9 cellular contexts compared by ENCODE assay signal in genomic region chr14:65961004-65961403, GRCh38.
DNase-seq lines count a peak whose midpoint lies in the region; FAIRE-seq and TF ChIP-seq lines count a peak whose summit lies in the region.
"Had no signal": no experiment of that assay in that cellular context is flagged by ENCODE, and none has a peak within 500 bp of the region (broad histone marks: within the 10 kb centered on the region; RNA-seq: fewer than 3 reads in every experiment).

No MANE protein-coding gene starts in this region.

- H3K4me3 Mint-ChIP-seq in T-helper 2 cell treated with Interferon-gamma antibody and Interleukin-4, amounts not matched to agents 5 μg/mL and 100 μg/mL, for 36 hours, result no peak overlapping the region

- FAIRE-seq in HTR-8/SVneo (lab: Jason Lieb, UNC), result peak; percentile 92

- no peak overlapping the region for H3K4me3 ChIP-seq in astrocyte of the cerebellum (ENCODE audit: low read depth, low read length)
- H3K4me3 ChIP-seq: BLaER1 had no signal

- DNase-seq in NCI-H1092 (lab: John Stamatoyannopoulos, UW) (peak; percentile 12), NCI-H1092 treated with DMSO at 0.1 percent for 48 hours (lab: John Stamatoyannopoulos, UW) (no peak), HTR-8/SVneo (ENCODE audit: insufficient read length, low spot score) (peak; percentile 41), astrocyte of the cerebellum (ENCODE audit: low read depth) (no peak), kidney glomerular epithelial cell (lab: John Stamatoyannopoulos, UW) (peak; percentile 12), DMS153 treated with DMSO at 0.1 percent for 48 hours (lab: John Stamatoyannopoulos, UW; ENCODE audit: unreplicated experiment) (no peak)
- DNase-seq in T-helper 2 cell treated with Interferon-gamma antibody and Interleukin-4, amounts not matched to agents 5 μg/mL and 100 μg/mL, for 36 hours (ENCODE audit: low spot score), result peak; percentile 66
- peak; percentile 68 to 80 for DNase-seq in stimulated activated CD8-positive, alpha-beta memory T cell treated with anti-CD3 and anti-CD28 coated beads, Interleukin-2, amount 100 ng/mL, for 48 hours (ENCODE audit: low read depth in 2 of 2)

- peaks cover 38% of the 10 kb centered on the region for H3K27me3 Mint-ChIP-seq in T-helper 2 cell treated with Interferon-gamma antibody and Interleukin-4, amounts not matched to agents 5 μg/mL and 100 μg/mL, for 36 hours (ENCODE audit: low read depth)

- TF ChIP-seq CTCF in astrocyte of the cerebellum (IDR thresholded peaks at IDR 0.05; ENCODE audit: low read depth, low read length, missing control alignments), result peak; percentile 59

- in situ Hi-C loops in astrocyte of the cerebellum (cut with HindIII; ENCODE audit: low sequenced_read_pairs), result loop anchor here (25.0 kb wide), 1 partner anchor 799 kb away; no protein-coding TSS in a partner anchor

- no peak overlapping the region for H3K27ac Mint-ChIP-seq in T-helper 2 cell treated with Interferon-gamma antibody and Interleukin-4, amounts not matched to agents 5 μg/mL and 100 μg/mL, for 36 hours

- H3K4me1 Mint-ChIP-seq in T-helper 2 cell treated with Interferon-gamma antibody and Interleukin-4, amounts not matched to agents 5 μg/mL and 100 μg/mL, for 36 hours (ENCODE audit: low read depth), result peaks cover 32% of the 10 kb centered on the region

- H3K36me3 Mint-ChIP-seq in T-helper 2 cell treated with Interferon-gamma antibody and Interleukin-4, amounts not matched to agents 5 μg/mL and 100 μg/mL, for 36 hours (ENCODE audit: low read depth), result peaks cover 1% of the 10 kb centered on the region

- no peaks in the 10 kb centered on the region for H3K9me3 Mint-ChIP-seq in T-helper 2 cell treated with Interferon-gamma antibody and Interleukin-4, amounts not matched to agents 5 μg/mL and 100 μg/mL, for 36 hours

Comparison
In these comparisons a context has a peak if more than half of its experiments do, and no peak if none do; other contexts are left out.
1. DNase-seq: peak in NCI-H1092 (single experiment), HTR-8/SVneo (single experiment), T-helper 2 cell treated with Interferon-gamma antibody and Interleukin-4, amounts not matched to agents 5 μg/mL and 100 μg/mL, for 36 hours (single experiment), kidney glomerular epithelial cell (single experiment) and stimulated activated CD8-positive, alpha-beta memory T cell treated with anti-CD3 and anti-CD28 coated beads, Interleukin-2, amount 100 ng/mL, for 48 hours (2 of 2); none in NCI-H1092 treated with DMSO at 0.1 percent for 48 hours (single experiment), astrocyte of the cerebellum (single experiment) and DMS153 treated with DMSO at 0.1 percent for 48 hours (single experiment).